In genomic region chr14:97707603-97708002, GRCh38 we compare ENCODE assay signal across 12 cellular contexts.
DNase-seq lines count a peak whose midpoint lies in the region; ATAC-seq and TF ChIP-seq lines count a peak whose summit lies in the region.
"Had no signal": no experiment of that assay in that cellular context is flagged by ENCODE, and none has a peak within 500 bp of the region (broad histone marks: within the 10 kb centered on the region; RNA-seq: fewer than 3 reads in every experiment).

No MANE protein-coding gene starts in this region.

- H3K27ac Mint-ChIP-seq in activated naive CD4-positive, alpha-beta T cell treated with anti-CD3 and anti-CD28 coated beads, Interleukin-2, amount 50 U/mL, for 72 hours, result peak overlapping the region in 1 of 2 donors; percentile 50
- H3K27ac Mint-ChIP-seq in type B pancreatic cell (no peak overlapping the region), WTC11 (no peak overlapping the region)
- H3K27ac Mint-ChIP-seq: dendritic cell treated with granulocyte-macrophage colony-stimulating factor and Interleukin-4, amounts not matched to agents 40 ng/mL and 50 ng/mL, for 4 days had no signal

- H3K27me3 Mint-ChIP-seq in type B pancreatic cell (no peaks in the 10 kb centered on the region), WTC11 (ENCODE audit: low read depth) (no peaks in the 10 kb centered on the region)
- H3K27me3 Mint-ChIP-seq: dendritic cell treated with granulocyte-macrophage colony-stimulating factor and Interleukin-4, amounts not matched to agents 40 ng/mL and 50 ng/mL, for 4 days; IgD-negative memory B cell had no signal

- no peak overlapping the region for H3K4me3 Mint-ChIP-seq in type B pancreatic cell
- H3K4me3 Mint-ChIP-seq in WTC11, result no peak overlapping the region
- H3K4me3 Mint-ChIP-seq: dendritic cell treated with granulocyte-macrophage colony-stimulating factor and Interleukin-4, amounts not matched to agents 40 ng/mL and 50 ng/mL, for 4 days; IgD-negative memory B cell had no signal

- POLR2A ChIA-PET in WTC11 (lab: Charles Lee), result no interaction called here

- peak; percentile 17 to 37 for ATAC-seq in activated naive CD4-positive, alpha-beta T cell treated with anti-CD3 and anti-CD28 coated beads, Interleukin-2, amount 50 U/mL, for 72 hours
- ATAC-seq in WTC11, result no peak

- no peak for DNase-seq in activated naive CD4-positive, alpha-beta T cell treated with anti-CD3 and anti-CD28 coated beads, Interleukin-2, amount 50 U/mL, for 72 hours (ENCODE audit: low spot score in 2 of 2)
- DNase-seq in activated naive CD4-positive, alpha-beta T cell treated with Interleukin-2 at 50 U/mL for 16 hours, result no peak
- peak; percentile 57 for DNase-seq in NCI-H524 treated with DMSO at 0.1 percent for 48 hours (lab: John Stamatoyannopoulos, UW)
- peak; percentile 7 for DNase-seq in central memory CD4-positive, alpha-beta T cell
- no peak for DNase-seq in type B pancreatic cell (ENCODE audit: extremely low spot score, unreplicated experiment)
- no peak for DNase-seq in NCI-H1694 treated with DMSO at 0.1 percent for 48 hours (lab: John Stamatoyannopoulos, UW)
- DNase-seq in glomerular visceral epithelial cell (ENCODE audit: extremely low spot score), result no peak
- no peak for DNase-seq in WTC11 (ENCODE audit: low spot score)
- DNase-seq: NCI-H1930; stimulated activated CD4-positive, alpha-beta T cell treated with anti-CD3 and anti-CD28 coated beads, Interleukin-1b, Interleukin-23, amount 100 ng/mL, for 48 hours had no signal

- peaks cover 11 to 18% of the 10 kb centered on the region in 2 donors for H3K9me3 Mint-ChIP-seq in activated naive CD4-positive, alpha-beta T cell treated with anti-CD3 and anti-CD28 coated beads, Interleukin-2, amount 50 U/mL, for 72 hours
- H3K9me3 Mint-ChIP-seq in type B pancreatic cell (no peaks in the 10 kb centered on the region), WTC11 (peaks cover 22% of the 10 kb centered on the region)
- H3K9me3 Mint-ChIP-seq: dendritic cell treated with granulocyte-macrophage colony-stimulating factor and Interleukin-4, amounts not matched to agents 40 ng/mL and 50 ng/mL, for 4 days had no signal

- no peak for TF ChIP-seq CTCF in type B pancreatic cell (conservative IDR thresholded peaks at IDR 0.05)
- TF ChIP-seq CTCF in WTC11 (IDR thresholded peaks at IDR 0.05), result no peak

- H3K4me1 Mint-ChIP-seq in type B pancreatic cell (ENCODE audit: unreplicated experiment), result peaks cover 12% of the 10 kb centered on the region
- peaks cover 54% of the 10 kb centered on the region for H3K4me1 Mint-ChIP-seq in WTC11

- H3K36me3 Mint-ChIP-seq in activated naive CD4-positive, alpha-beta T cell treated with anti-CD3 and anti-CD28 coated beads, Interleukin-2, amount 50 U/mL, for 72 hours, result peaks cover 7 to 29% of the 10 kb centered on the region in 2 donors
- H3K36me3 Mint-ChIP-seq in type B pancreatic cell (no peaks in the 10 kb centered on the region), WTC11 (peaks cover 7% of the 10 kb centered on the region)
- H3K36me3 Mint-ChIP-seq: IgD-negative memory B cell had no signal

- CTCF ChIA-PET in WTC11 (lab: Charles Lee), result no interaction called here

TF ChIP-seq in WTC11, 78 proteins besides CTCF, POLR2A, EP300 and RAD21:
- TF ChIP-seq MYBL2 (CRISPR knock-in tag; IDR thresholded peaks at IDR 0.05) (no peak), ZNF425 (CRISPR knock-in tag; conservative IDR thresholded peaks at IDR 0.05) (no peak), ZMAT4 (CRISPR knock-in tag; IDR thresholded peaks at IDR 0.05) (no peak), ZNF121 (CRISPR knock-in tag; IDR thresholded peaks at IDR 0.05) (no peak), CREB1 (CRISPR knock-in tag; IDR thresholded peaks at IDR 0.05) (no peak), ATF3 (CRISPR knock-in tag; conservative IDR thresholded peaks at IDR 0.05) (no peak), NFATC4 (CRISPR knock-in tag; IDR thresholded peaks at IDR 0.05) (no peak), TEAD1 (CRISPR knock-in tag; IDR thresholded peaks at IDR 0.05) (no peak)

Comparison
In these comparisons a context has a peak if more than half of its experiments do, and no peak if none do; other contexts are left out.
1. DNase-seq: peak in NCI-H524 treated with DMSO at 0.1 percent for 48 hours (single experiment) and central memory CD4-positive, alpha-beta T cell (single experiment); none in activated naive CD4-positive, alpha-beta T cell treated with anti-CD3 and anti-CD28 coated beads, Interleukin-2, amount 50 U/mL, for 72 hours (0 of 2), activated naive CD4-positive, alpha-beta T cell treated with Interleukin-2 at 50 U/mL for 16 hours (single experiment), type B pancreatic cell (single experiment), NCI-H1694 treated with DMSO at 0.1 percent for 48 hours (single experiment), glomerular visceral epithelial cell (single experiment) and WTC11 (single experiment).